In genomic region chr6:6748001-6748400, GRCh38 we compare ENCODE assay signal across 18 cellular contexts.
"Had no signal": no experiment of that assay in that cellular context is flagged by ENCODE, and none has a peak within 500 bp of the region (broad histone marks: within the 10 kb centered on the region; RNA-seq: fewer than 3 reads in every experiment).

No MANE protein-coding gene starts in this region.

- H3K4me3 ChIP-seq: smooth muscle cell, upper lobe of left lung had no signal

- H3K4me1 ChIP-seq: foreskin keratinocyte, parathyroid adenoma had no signal

- H3K36me3 ChIP-seq: brain microvascular endothelial cell, upper lobe of left lung had no signal

- DNase-seq: activated CD4-positive, alpha-beta T cell treated with anti-CD3 and anti-CD28 coated beads, Interleukin-2, amount 10 ng/mL, durations not matched to agents 7 days and 5 days; activated CD4-positive, CD25-positive, alpha-beta regulatory T cell; activated CD8-positive, alpha-beta memory T cell treated with anti-CD3 and anti-CD28 coated beads, Interleukin-2, amount 50 U/mL, for 48 hours; activated gamma-delta T cell treated with Interleukin-2 at 50 U/mL for 16 hours; activated T-cell treated with anti-CD3 and anti-CD28 coated beads, Interleukin-2, amount 50 U/mL, for 72 hours; brain microvascular endothelial cell; cerebellar nuclear complex; effector memory CD4-positive, alpha-beta T cell; foreskin keratinocyte; immature natural killer cell; naive B cell; stimulated activated CD4-positive, alpha-beta T cell treated with anti-CD3 and anti-CD28 coated beads, Interleukin-4, amount 100 ng/mL, for 4 hours; stimulated activated CD8-positive, alpha-beta memory T cell treated with anti-CD3 and anti-CD28 coated beads, Interleukin-4, amount 100 ng/mL, for 48 hours; stimulated activated naive CD8-positive, alpha-beta T cell treated with anti-CD3 and anti-CD28 coated beads, Interleukin-15, Interleukin-2, amounts not matched to agents 100 U/mL and 50 U/mL, for 24 hours; T-helper 2 cell had no signal

- H3K9ac ChIP-seq: parathyroid adenoma had no signal

- H2AFZ ChIP-seq: parathyroid adenoma had no signal

- H3K27me3 ChIP-seq: brain microvascular endothelial cell, foreskin keratinocyte, upper lobe of left lung had no signal

- H3K79me2 ChIP-seq: parathyroid adenoma had no signal

- H3K4me2 ChIP-seq: smooth muscle cell had no signal

- H3K9me3 ChIP-seq: upper lobe of left lung had no signal

- ATAC-seq: activated T-cell treated with anti-CD3 and anti-CD28 coated beads, Interleukin-2, amount 50 U/mL, for 72 hours; foreskin keratinocyte; stimulated activated naive CD8-positive, alpha-beta T cell treated with anti-CD3 and anti-CD28 coated beads, Interleukin-15, Interleukin-2, amounts not matched to agents 100 U/mL and 50 U/mL, for 24 hours had no signal

- H3K27ac ChIP-seq: brain microvascular endothelial cell, foreskin keratinocyte, parathyroid adenoma had no signal
